ENCODE assay signal across 8 cellular contexts in the genomic region with DNA sequence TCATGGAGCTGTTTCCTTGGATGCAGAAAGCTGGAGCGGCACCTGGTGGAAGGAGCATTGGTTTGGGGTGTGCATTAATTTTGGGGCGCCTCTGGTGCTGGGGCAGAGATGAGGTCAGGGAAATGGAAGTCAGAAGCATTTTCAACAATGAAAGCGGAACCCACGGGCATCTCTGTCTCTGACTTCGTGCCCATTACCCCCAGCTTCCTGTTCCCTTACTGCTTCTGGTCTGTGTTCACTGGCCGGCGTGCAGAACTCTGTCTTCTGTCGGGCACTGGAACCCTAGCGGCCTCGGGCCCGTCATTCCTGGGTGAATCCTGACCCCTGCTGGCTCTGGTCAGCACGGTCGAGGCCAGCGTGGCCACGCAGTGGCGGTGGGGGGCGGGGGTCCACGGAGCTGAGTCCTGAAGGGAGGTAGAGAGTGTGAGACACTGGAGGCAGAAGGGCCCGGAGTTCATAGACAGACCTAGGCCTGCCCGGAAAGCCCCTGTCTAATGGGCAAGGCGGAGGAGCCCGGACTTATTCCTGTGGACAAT. TPM values are rescaled to one million over a fixed set of nuclear protein-coding genes. Genes with fewer than 3 reads are reported as not detected.
DNase-seq lines count a peak whose midpoint lies in the region; ATAC-seq, FAIRE-seq and TF ChIP-seq lines count a peak whose summit lies in the region.

No MANE protein-coding gene starts in this region.

- peak; percentile 90 to 94 (median 90) for ATAC-seq in natural killer cell

- H3K36me3 ChIP-seq in SJCRH30: no peaks in the 10 kb centered on the region

- POLR2A ChIA-PET in HEK293T (lab: Yijun Ruan, JAX): interaction anchor here (0.5 to 2.2 kb wide), 3 partner anchors 12 to 273 kb away, joined by 3 to 7 read pairs (median 3); partner anchors contain the start of gene LSM7

- peaks cover 8 to 9% of the 10 kb centered on the region in 2 donors for H3K4me1 Mint-ChIP-seq in natural killer cell

- peaks cover 9 to 17% of the 10 kb centered on the region in 2 donors for H3K27me3 Mint-ChIP-seq in natural killer cell (ENCODE audit: low read depth in 2 of 2)

- DNase-seq in AG09309 (ENCODE audit: low read depth): no peak
- peak; percentile 52 for DNase-seq in GM18507 (ENCODE audit: extremely low spot score, insufficient read length, low read depth)
- peak; percentile 79 to 85 for DNase-seq in SJCRH30
- peak; percentile 60 for DNase-seq in fibroblast of gingiva (ENCODE audit: low read depth)
- peak; percentile 48 for DNase-seq in natural killer cell
- no peak for DNase-seq in NCI-H2227 treated with DMSO at 0.1 percent for 48 hours (lab: John Stamatoyannopoulos, UW)
- DNase-seq in NCI-H345 treated with DMSO at 0.1 percent for 48 hours (lab: John Stamatoyannopoulos, UW; ENCODE audit: unreplicated experiment): no peak
- DNase-seq in HEK293T (ENCODE audit: extremely low spot score): no peak

- peaks cover 8% of the 10 kb centered on the region; the same call in 1 of the 2 replicates for H3K4me1 ChIP-seq in SJCRH30

- H3K27ac Mint-ChIP-seq in natural killer cell: peak overlapping the region in 1 of 2 donors; percentile 68

- peaks cover 9% of the 10 kb centered on the region for H3K36me3 Mint-ChIP-seq in natural killer cell

- no peak overlapping the region for H3K4me3 Mint-ChIP-seq in natural killer cell

- H3K9me3 Mint-ChIP-seq in natural killer cell: peaks cover 0 to 6% of the 10 kb centered on the region in 2 donors

- H3K27me3 ChIP-seq in SJCRH30: no peaks in the 10 kb centered on the region

- H3K4me3 ChIP-seq in AG09309 (ENCODE audit: control insufficient read depth, low read depth, low read length) (no peak overlapping the region), SJCRH30 (peak overlapping the region; percentile 5; the same call in 1 of the 2 replicates)

- intact Hi-C loops in natural killer cell (cut with micrococcal nuclease): loop anchor here (2.0 to 5.0 kb wide), 2 partner anchors 79 to 159 kb away; partner anchors contain the start of genes PLEKHJ1 and SF3A2

- TF ChIP-seq CTCF in AG09309 (IDR thresholded peaks at IDR 0.05; ENCODE audit: control insufficient read depth, insufficient read depth, low read depth, low read length, missing control alignments) (peak; percentile 76), natural killer cell (IDR thresholded peaks at IDR 0.05) (peak; percentile 55)

- no peaks in the 10 kb centered on the region; the same call in 1 of the 2 replicates for H3K9me3 ChIP-seq in SJCRH30 (replicated peaks)

- CTCF ChIA-PET in HEK293T (lab: Yijun Ruan, JAX): interaction anchor here (0.5 to 1.1 kb wide), 2 partner anchors 14 to 175 kb away, joined by 4 to 5 read pairs; no protein-coding TSS in a partner anchor

- no peak overlapping the region for H3K27ac ChIP-seq in SJCRH30

- FAIRE-seq in GM18507 (lab: Jason Lieb, UNC): peak; percentile 89

TF ChIP-seq in HEK293T, 16 proteins besides CTCF, POLR2A, EP300 and RAD21:
- TF ChIP-seq ARNT (IDR thresholded peaks at IDR 0.05): no peak
- no peak for TF ChIP-seq FOXK2 (IDR thresholded peaks at IDR 0.05)
- TF ChIP-seq FOXM1 (IDR thresholded peaks at IDR 0.05; ENCODE audit: borderline replicate concordance): no peak
- TF ChIP-seq NFRKB (IDR thresholded peaks at IDR 0.05): no peak
- no peak for TF ChIP-seq LEF1 (IDR thresholded peaks at IDR 0.05; ENCODE audit: borderline replicate concordance)
- TF ChIP-seq TARDBP (IDR thresholded peaks at IDR 0.05): no peak
- no peak for TF ChIP-seq SP1 (IDR thresholded peaks at IDR 0.05)
- no peak for TF ChIP-seq ZNF384 (IDR thresholded peaks at IDR 0.05)
- TF ChIP-seq, protein P1, sequence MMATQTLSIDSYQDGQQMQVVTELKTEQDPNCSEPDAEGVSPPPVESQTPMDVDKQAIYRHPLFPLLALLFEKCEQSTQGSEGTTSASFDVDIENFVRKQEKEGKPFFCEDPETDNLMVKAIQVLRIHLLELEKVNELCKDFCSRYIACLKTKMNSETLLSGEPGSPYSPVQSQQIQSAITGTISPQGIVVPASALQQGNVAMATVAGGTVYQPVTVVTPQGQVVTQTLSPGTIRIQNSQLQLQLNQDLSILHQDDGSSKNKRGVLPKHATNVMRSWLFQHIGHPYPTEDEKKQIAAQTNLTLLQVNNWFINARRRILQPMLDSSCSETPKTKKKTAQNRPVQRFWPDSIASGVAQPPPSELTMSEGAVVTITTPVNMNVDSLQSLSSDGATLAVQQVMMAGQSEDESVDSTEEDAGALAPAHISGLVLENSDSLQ (IDR thresholded peaks at IDR 0.05): no peak
- TF ChIP-seq ELF4 (IDR thresholded peaks at IDR 0.05): no peak
- no peak for TF ChIP-seq L3MBTL2 (conservative IDR thresholded peaks at IDR 0.05)
- no peak for TF ChIP-seq CTBP1 (IDR thresholded peaks at IDR 0.05; ENCODE audit: borderline replicate concordance)
- TF ChIP-seq HDGF (IDR thresholded peaks at IDR 0.05; ENCODE audit: borderline replicate concordance): no peak
- no peak for TF ChIP-seq BHLHE40 (IDR thresholded peaks at IDR 0.05; ENCODE audit: borderline replicate concordance)
- no peak for TF ChIP-seq FOXA1 (IDR thresholded peaks at IDR 0.05)
- TF ChIP-seq SUZ12 (IDR thresholded peaks at IDR 0.05): no peak

RNA-seq across cellular contexts. Expression of gene LINGO3, which starts 7.9 kb away (rescaled TPM):
- total RNA-seq in SJCRH30 (2014; rRNA removed; shearing (Covaris generic)): not detected in 2 replicates
- 1 to 10 TPM in 1 of 3 donors, under 1 TPM in 2; 0.68 to 1.0 (median 0.84) TPM for total RNA-seq in natural killer cell

RNA-seq across cellular contexts. Expression of gene LSM7, which starts 12.5 kb away (rescaled TPM):
- total RNA-seq in SJCRH30 (2014; rRNA removed; shearing (Covaris generic)): 179 and 185 TPM in 2 replicates
- total RNA-seq in natural killer cell: 10 to 100 TPM; 52.0 to 80.2 (median 77.4) TPM

RNA-seq across cellular contexts. Expression of gene SPPL2B, which starts 12.6 kb away (rescaled TPM):
- total RNA-seq in SJCRH30 (2014; rRNA removed; shearing (Covaris generic)): 7.7 and 14.3 TPM in 2 replicates
- total RNA-seq in natural killer cell: 10 to 100 TPM; 63.2 to 83.8 (median 79.7) TPM

RNA-seq across cellular contexts. Expression of gene PEAK3, which starts 33.9 kb away (rescaled TPM):
- total RNA-seq in SJCRH30 (2014; rRNA removed; shearing (Covaris generic)): 0.06 and 0.10 TPM in 2 replicates
- total RNA-seq in natural killer cell: 1 to 10 TPM; 5.7 to 9.5 (median 8.4) TPM

RNA-seq across cellular contexts. Expression of gene TMPRSS9, which starts 44.2 kb away (rescaled TPM):
- 0.04 TPM in 1 of 2 replicates, not detected in the other for total RNA-seq in SJCRH30 (2014; rRNA removed; shearing (Covaris generic))
- not detected for total RNA-seq in natural killer cell

Comparison
In these comparisons a context has a peak if more than half of its experiments do, and no peak if none do; other contexts are left out.
1. DNase-seq: peak in GM18507 (single experiment), SJCRH30 (2 of 2), fibroblast of gingiva (single experiment) and natural killer cell (single experiment); none in AG09309 (single experiment), NCI-H2227 treated with DMSO at 0.1 percent for 48 hours (single experiment), NCI-H345 treated with DMSO at 0.1 percent for 48 hours (single experiment) and HEK293T (single experiment).